ENCODE assay signal across 6 cellular contexts in genomic region chr13:34772206-34772605, GRCh38.
"Had no signal": no experiment of that assay in that cellular context is flagged by ENCODE, and none has a peak within 500 bp of the region (broad histone marks: within the 10 kb centered on the region; RNA-seq: fewer than 3 reads in every experiment).

No MANE protein-coding gene starts in this region.

- H3K36me3 ChIP-seq: HAP-1 had no signal

- H3K27ac ChIP-seq: GM23248 had no signal

- FAIRE-seq: HTR-8/SVneo had no signal

- DNase-seq: GM23248, GOT3, H7, IMR-90 had no signal

- H3K4me3 ChIP-seq: GM23248, HAP-1 had no signal

- H3K9ac ChIP-seq: GM23248 had no signal
